Comparison of ENCODE assay signal across 24 cellular contexts in genomic region chr22:37507731-37508130, GRCh38. TPM values are rescaled to one million over a fixed set of nuclear protein-coding genes. Genes with fewer than 3 reads are reported as not detected.
DNase-seq lines count a peak whose midpoint lies in the region; ATAC-seq and TF ChIP-seq lines count a peak whose summit lies in the region.
"Had no signal": no experiment of that assay in that cellular context is flagged by ENCODE, and none has a peak within 500 bp of the region (broad histone marks: within the 10 kb centered on the region; RNA-seq: fewer than 3 reads in every experiment).

No MANE protein-coding gene starts in this region.

- intact Hi-C loops in heart right ventricle (cut with DNase I), result no loop called here
- intact Hi-C loops in Right ventricle myocardium inferior (cut with DNase I), result no loop called here

- no peak for ATAC-seq in heart right ventricle
- ATAC-seq in Right ventricle myocardium inferior, result no peak
- ATAC-seq in WTC11, result no peak
- ATAC-seq: HCT116 had no signal

- H3K9me3 Mint-ChIP-seq in WTC11 (no peaks in the 10 kb centered on the region), neural crest cell (no peaks in the 10 kb centered on the region)

- H3K4me1 ChIP-seq in heart right ventricle (peaks cover 18 to 94% (median 64%) of the 10 kb centered on the region in 9 donors), tibial nerve (peaks cover 0 to 53% (median 29%) of the 10 kb centered on the region in 4 donors)

- no peak overlapping the region for H3K4me3 Mint-ChIP-seq in WTC11
- H3K4me3 Mint-ChIP-seq in neural crest cell, result no peak overlapping the region
- H3K4me3 Mint-ChIP-seq: CD8-positive, alpha-beta memory T cell had no signal

- TF ChIP-seq POLR2A in tibial nerve (IDR thresholded peaks at IDR 0.05), result no peak

- H3K9me3 ChIP-seq in heart right ventricle, result no peaks in the 10 kb centered on the region
- no peaks in the 10 kb centered on the region for H3K9me3 ChIP-seq in tibial nerve
- H3K9me3 ChIP-seq: Peyer's patch had no signal

- H3K36me3 ChIP-seq in heart right ventricle (peaks cover 0 to 50% (median 4%) of the 10 kb centered on the region in 9 donors), tibial nerve (peaks cover 0 to 50% (median 0%) of the 10 kb centered on the region in 3 donors)

- H3K4me1 Mint-ChIP-seq in WTC11 (peaks cover 10% of the 10 kb centered on the region), neural crest cell (peaks cover 32% of the 10 kb centered on the region)
- H3K4me1 Mint-ChIP-seq: CD8-positive, alpha-beta memory T cell had no signal

- POLR2A ChIA-PET in WTC11 (lab: Charles Lee), result interaction anchor here (0.6 kb wide), 1 partner anchor 135 kb away, joined by 3 read pairs; no protein-coding TSS in a partner anchor

- no peak overlapping the region for H3K4me3 ChIP-seq in heart right ventricle
- no peak overlapping the region for H3K4me3 ChIP-seq in tibial nerve
- H3K4me3 ChIP-seq: Peyer's patch had no signal

- H3K27me3 ChIP-seq in heart right ventricle (no peaks in the 10 kb centered on the region), tibial nerve (no peaks in the 10 kb centered on the region)
- H3K27me3 ChIP-seq: Peyer's patch had no signal

- TF ChIP-seq CTCF in heart right ventricle (IDR thresholded peaks at IDR 0.05) (no peak), WTC11 (IDR thresholded peaks at IDR 0.05) (no peak), neural crest cell (conservative IDR thresholded peaks at IDR 0.05) (no peak), tibial nerve (IDR thresholded peaks at IDR 0.05) (no peak)

- TF ChIP-seq EP300 in tibial nerve (IDR thresholded peaks at IDR 0.05), result no peak

- no peaks in the 10 kb centered on the region for H3K27me3 Mint-ChIP-seq in WTC11 (ENCODE audit: low read depth)
- H3K27me3 Mint-ChIP-seq in neural crest cell (ENCODE audit: low read depth), result peaks cover 3% of the 10 kb centered on the region

- WGBS in heart right ventricle, 2 donors, result 93 to 94% methylated on average over 10 of the region's 10 CpGs
- 96 to 97% methylated on average over 10 of the region's 10 CpGs for WGBS in tibial nerve, 2 donors

- CTCF ChIA-PET in WTC11 (lab: Charles Lee), result interaction anchor here (0.6 to 2.4 kb wide), 11 partner anchors 9 to 96 kb away, joined by 3 to 19 read pairs (median 4); partner anchors contain the start of gene MFNG

- H3K36me3 Mint-ChIP-seq in WTC11, result no peaks in the 10 kb centered on the region
- peaks cover 4% of the 10 kb centered on the region for H3K36me3 Mint-ChIP-seq in neural crest cell (ENCODE audit: low read depth)
- H3K36me3 Mint-ChIP-seq: CD8-positive, alpha-beta memory T cell had no signal

- no peak for DNase-seq in heart right ventricle
- no peak for DNase-seq in Right ventricle myocardium inferior (ENCODE audit: missing footprints)
- DNase-seq in WTC11 (ENCODE audit: low spot score), result no peak
- no peak for DNase-seq in neural crest cell (ENCODE audit: low read depth, low spot score)
- no peak for DNase-seq in tibial nerve (ENCODE audit: low spot score in 2 of 2)
- DNase-seq in effector CD8-positive, alpha-beta T cell (lab: John Stamatoyannopoulos, UW), result no peak
- DNase-seq in NCI-H748 (lab: John Stamatoyannopoulos, UW; ENCODE audit: unreplicated experiment), result no peak
- DNase-seq in anterior cingulate cortex (lab: John Stamatoyannopoulos, UW), result no peak
- DNase-seq: Calu3; CD8-positive, alpha-beta memory T cell; GDM1; KBM-7; NCI-H1105; NCI-H146; NCI-H2029; NCI-H226; NCI-H510A treated with DMSO at 0.1 percent for 48 hours; NCI-H774; NK-92 treated with Interleukin-12 subunit alpha and Interleukin-12 subunit beta, amount 100 ng/mL, for 24 hours; Peyer's patch; SHP77 had no signal

- peak overlapping the region in 8 of 10 donors; percentile 57 to 89 (median 74) for H3K27ac ChIP-seq in heart right ventricle
- H3K27ac ChIP-seq in tibial nerve, result peak overlapping the region in 3 of 4 donors; percentile 26 to 85 (median 72)
- H3K27ac ChIP-seq: C4-2B had no signal

- H3K27ac Mint-ChIP-seq in WTC11 (0 out of 2 replicates have a peak overlapping the region, but pooled peaks have one; percentile 33), neural crest cell (ENCODE audit: unreplicated experiment) (peak overlapping the region; percentile 83)
- H3K27ac Mint-ChIP-seq: CD8-positive, alpha-beta memory T cell had no signal

TF ChIP-seq in WTC11, 78 proteins besides CTCF, POLR2A, EP300 and RAD21:
- no peak for TF ChIP-seq FOXJ3 (CRISPR knock-in tag; IDR thresholded peaks at IDR 0.05; ENCODE audit: borderline replicate concordance)
- TF ChIP-seq NR2C2 (CRISPR knock-in tag; IDR thresholded peaks at IDR 0.05), result no peak
- no peak for TF ChIP-seq ZNF138 (CRISPR knock-in tag; conservative IDR thresholded peaks at IDR 0.05)
- no peak for TF ChIP-seq ZNF396 (CRISPR knock-in tag; IDR thresholded peaks at IDR 0.05; ENCODE audit: borderline replicate concordance)
- TF ChIP-seq HMGA2 (CRISPR knock-in tag; IDR thresholded peaks at IDR 0.05), result no peak
- TF ChIP-seq, protein P1, sequence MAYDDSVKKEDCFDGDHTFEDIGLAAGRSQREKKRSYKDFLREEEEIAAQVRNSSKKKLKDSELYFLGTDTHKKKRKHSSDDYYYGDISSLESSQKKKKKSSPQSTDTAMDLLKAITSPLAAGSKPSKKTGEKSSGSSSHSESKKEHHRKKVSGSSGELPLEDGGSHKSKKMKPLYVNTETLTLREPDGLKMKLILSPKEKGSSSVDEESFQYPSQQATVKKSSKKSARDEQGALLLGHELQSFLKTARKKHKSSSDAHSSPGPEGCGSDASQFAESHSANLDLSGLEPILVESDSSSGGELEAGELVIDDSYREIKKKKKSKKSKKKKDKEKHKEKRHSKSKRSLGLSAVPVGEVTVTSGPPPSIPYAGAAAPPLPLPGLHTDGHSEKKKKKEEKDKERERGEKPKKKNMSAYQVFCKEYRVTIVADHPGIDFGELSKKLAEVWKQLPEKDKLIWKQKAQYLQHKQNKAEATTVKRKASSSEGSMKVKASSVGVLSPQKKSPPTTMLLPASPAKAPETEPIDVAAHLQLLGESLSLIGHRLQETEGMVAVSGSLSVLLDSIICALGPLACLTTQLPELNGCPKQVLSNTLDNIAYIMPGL (CRISPR knock-in tag; IDR thresholded peaks at IDR 0.05), result no peak
- TF ChIP-seq ZNF671 (CRISPR knock-in tag; IDR thresholded peaks at IDR 0.05), result no peak
- no peak for TF ChIP-seq GABPB1 (CRISPR knock-in tag; IDR thresholded peaks at IDR 0.05)
- no peak for TF ChIP-seq ZNF263 (CRISPR knock-in tag; IDR thresholded peaks at IDR 0.05; ENCODE audit: low read depth)
- TF ChIP-seq TCF7 (CRISPR knock-in tag; IDR thresholded peaks at IDR 0.05; ENCODE audit: low read depth), result no peak
- TF ChIP-seq NFYB (CRISPR knock-in tag; conservative IDR thresholded peaks at IDR 0.05; ENCODE audit: low read depth), result no peak
- no peak for TF ChIP-seq OVOL2 (CRISPR knock-in tag; IDR thresholded peaks at IDR 0.05; ENCODE audit: borderline replicate concordance)

RNA-seq across cellular contexts. Expression of gene CARD10, which starts 11.5 kb away (rescaled TPM):
- 10 to 100 TPM in 3 of 10 donors, 1 to 10 TPM in 7; 7.4 to 12.9 (median 8.5) TPM for total RNA-seq in heart right ventricle
- polyA plus RNA-seq in heart right ventricle, result 10 to 100 TPM; 14.0 to 14.8 TPM
- total RNA-seq in Right ventricle myocardium inferior, result 10.3 TPM
- total RNA-seq in WTC11 (2021), result 14.6 to 17.5 TPM (median 16.0 TPM) in 3 replicates
- 7.0 and 7.3 TPM in 2 replicates for total RNA-seq in neural crest cell
- 10 to 100 TPM; 12.5 to 21.6 (median 17.0) TPM for total RNA-seq in tibial nerve

RNA-seq across cellular contexts. Expression of gene MFNG, which starts 21.5 kb away (rescaled TPM):
- 10 to 100 TPM in 4 of 10 donors, 1 to 10 TPM in 6; 5.1 to 19.4 (median 8.5) TPM for total RNA-seq in heart right ventricle
- polyA plus RNA-seq in heart right ventricle, result 10 to 100 TPM in 1 of 2 donors, 1 to 10 TPM in 1; 8.9 to 15.8 TPM
- 14.4 TPM for total RNA-seq in Right ventricle myocardium inferior
- total RNA-seq in WTC11 (2021), result 3.2 to 4.8 TPM (median 3.7 TPM) in 3 replicates
- total RNA-seq in neural crest cell, result 3.2 and 4.7 TPM in 2 replicates
- 10 to 100 TPM; 11.7 to 24.9 (median 19.4) TPM for total RNA-seq in tibial nerve
- total RNA-seq: HT1080 had no signal

RNA-seq across cellular contexts. Expression of gene CDC42EP1, which starts 52.5 kb away (rescaled TPM):
- total RNA-seq in heart right ventricle (10 to 100 TPM; 10.6 to 48.3 (median 16.2) TPM), Right ventricle myocardium inferior (17.7 TPM), WTC11 (2021) (9.6 to 12.7 TPM (median 10.4 TPM) in 3 replicates), neural crest cell (22.6 and 26.1 TPM in 2 replicates), tibial nerve (10 to 100 TPM; 28.4 to 53.4 (median 33.4) TPM)
- polyA plus RNA-seq in heart right ventricle, result 10 to 100 TPM; 12.6 to 19.7 TPM
- polyA plus RNA-seq: CD8-positive, alpha-beta memory T cell had no signal
